1 cellular context compared by ENCODE assay signal in genomic region chr18:35289293-35290069, GRCh38.
TF ChIP-seq lines count a peak whose summit lies in the region.

No MANE protein-coding gene starts in this region.

TF ChIP-seq in H1, 55 proteins besides CTCF, POLR2A, EP300 and RAD21:
- peak; percentile 38 for TF ChIP-seq KDM4A (IDR thresholded peaks at IDR 0.05; ENCODE audit: low read depth, low read length, severe bottlenecking)
- TF ChIP-seq CBX8 (IDR thresholded peaks at IDR 0.05; ENCODE audit: borderline replicate concordance, low read depth, low read length), result no peak
- TF ChIP-seq TBP (IDR thresholded peaks at IDR 0.05; ENCODE audit: low read depth, low read length), result no peak
- TF ChIP-seq CBX5 (IDR thresholded peaks at IDR 0.05; ENCODE audit: low read depth, low read length), result no peak
- no peak for TF ChIP-seq ZNF274 (IDR thresholded peaks at IDR 0.05; ENCODE audit: borderline replicate concordance, extremely low read depth, low read length)
- TF ChIP-seq TCF12 (IDR thresholded peaks at IDR 0.05; ENCODE audit: low read depth, low read length), result 0 out of 2 replicates have a peak, but pooled peaks have one; percentile 3
- TF ChIP-seq JUND (IDR thresholded peaks at IDR 0.05; ENCODE audit: low read length), result no peak
- TF ChIP-seq BCL11A (IDR thresholded peaks at IDR 0.05; ENCODE audit: low read depth in 2 of 2, low read length in 2 of 2), result no peak
- TF ChIP-seq CHD1 (IDR thresholded peaks at IDR 0.05; ENCODE audit: low read depth, low read length), result no peak
- no peak for TF ChIP-seq BRCA1 (IDR thresholded peaks at IDR 0.05; ENCODE audit: low read depth, low read length)
- no peak for TF ChIP-seq SP2 (IDR thresholded peaks at IDR 0.05; ENCODE audit: low read length)
- TF ChIP-seq CREB1 (IDR thresholded peaks at IDR 0.05), result no peak
- no peak for TF ChIP-seq SIX5 (IDR thresholded peaks at IDR 0.05; ENCODE audit: low read depth, low read length)
- TF ChIP-seq RFX5 (IDR thresholded peaks at IDR 0.05; ENCODE audit: borderline replicate concordance, low read depth, low read length), result no peak
- no peak for TF ChIP-seq SRF (IDR thresholded peaks at IDR 0.05; ENCODE audit: low read depth, low read length)
- TF ChIP-seq TEAD4 (IDR thresholded peaks at IDR 0.05; ENCODE audit: low read depth, low read length), result no peak
- no peak for TF ChIP-seq NANOG (IDR thresholded peaks at IDR 0.05; ENCODE audit: insufficient read depth, low read depth, low read length, poor library complexity, severe bottlenecking)
TF ChIP-seq in H1: peak in this region for 2.
